Comparison of ENCODE assay signal across 9 cellular contexts in the genomic region with DNA sequence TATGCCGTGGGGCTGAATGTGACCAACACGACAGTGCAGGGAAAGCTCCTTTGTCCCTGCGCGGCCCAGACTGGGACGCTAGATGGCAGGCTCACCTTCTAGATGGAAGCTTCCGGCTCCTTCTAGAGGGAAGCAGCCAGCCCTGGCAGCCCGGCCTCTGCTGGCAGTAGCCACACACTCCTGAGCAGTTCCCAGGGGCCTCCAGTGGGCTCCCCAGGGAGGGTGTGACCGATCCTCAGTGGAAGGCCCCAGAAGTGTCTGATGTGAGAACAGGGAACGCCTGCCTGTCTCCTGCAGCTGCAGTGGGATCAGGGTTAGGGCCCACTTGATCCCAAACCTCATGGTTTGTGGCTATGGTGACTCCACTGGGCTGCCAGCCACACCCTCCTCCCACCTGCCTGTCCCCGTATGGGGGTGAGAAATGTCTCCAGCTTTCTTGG. TPM values are rescaled to one million over a fixed set of nuclear protein-coding genes. Genes with fewer than 3 reads are reported as not detected.
A peak's percentile ranks its signal among the peaks of the same experiment; 100 is the strongest.
DNase-seq lines count a peak whose midpoint lies in the region; ATAC-seq, FAIRE-seq and TF ChIP-seq lines count a peak whose summit lies in the region.
"Had no signal": no experiment of that assay in that cellular context is flagged by ENCODE, and none has a peak within 500 bp of the region (broad histone marks: within the 10 kb centered on the region; RNA-seq: fewer than 3 reads in every experiment).

No MANE protein-coding gene starts in this region.

- H3K4me1 Mint-ChIP-seq in chondrocyte (ENCODE audit: low read depth), result peaks cover 6% of the 10 kb centered on the region

- TF ChIP-seq RAD21 in HepG2 (CRISPR knock-in tag; IDR thresholded peaks at IDR 0.05), result peak; percentile 98

- in situ Hi-C loops in HepG2 (cut with HindIII; ENCODE audit: extremely low pct_ligation_motif_present, low pct_unique_long_range_greater_than_20kb), result loop anchor here (10.0 kb wide), 1 partner anchor 910 kb away; no protein-coding TSS in a partner anchor

- H3K4me3 Mint-ChIP-seq in chondrocyte (ENCODE audit: unreplicated experiment), result no peak overlapping the region
- H3K4me3 Mint-ChIP-seq: T-helper 1 cell treated with Interleukin-12 subunit alpha and Interleukin-12 subunit beta and Interleukin-4 antibody, amounts not matched to agents 30 μg/mL and 1 μg/mL, for 36 hours had no signal

- peak; percentile 98 for FAIRE-seq in HepG2 (lab: Jason Lieb, UNC)

- no TSS peak for BruUV-seq in HepG2 (replicated peaks; lab: Mats Ljungman, UMichigan)

- no peaks in the 10 kb centered on the region for H4K20me1 ChIP-seq in HepG2 (ENCODE audit: insufficient read depth, low read length)

- no peak overlapping the region for H3K27ac ChIP-seq in HepG2 (ENCODE audit: extremely low read length, insufficient read depth, low read length)

- H3K79me2 ChIP-seq in HepG2 (ENCODE audit: insufficient read depth, low read length), result no peaks in the 10 kb centered on the region

- no peaks in the 10 kb centered on the region for H3K36me3 Mint-ChIP-seq in chondrocyte (ENCODE audit: low read depth)

- TF ChIP-seq CTCF in chondrocyte (IDR thresholded peaks at IDR 0.05) (peak; percentile 93), HepG2 (CRISPR knock-in tag; IDR thresholded peaks at IDR 0.05) (peak; percentile 99)

- CTCF ChIA-PET in HepG2 (lab: Yijun Ruan, JAX; ENCODE audit: low intra/inter-chr PET ratio, low total read pairs), result interaction anchor here (0.7 to 2.5 kb wide), 7 partner anchors 43 to 435 kb away, joined by 3 to 17 read pairs (median 9); no protein-coding TSS in a partner anchor

- peaks cover 5% of the 10 kb centered on the region; the same call in 1 of the 2 replicates for H3K4me1 ChIP-seq in HepG2 (ENCODE audit: insufficient read depth, low read length)

- peaks cover 0 to 11% of the 10 kb centered on the region in 2 experiments; a peak in 2 of 5 replicates for H3K27me3 ChIP-seq in HepG2 (ENCODE audit: control insufficient read depth in 1 of 2, insufficient read depth in 2 of 2, low read length in 2 of 2)

- no peak for TF ChIP-seq POLR2A in HepG2 (IDR thresholded peaks at IDR 0.05; ENCODE audit: insufficient read depth in 1 of 2, low read depth in 2 of 2, low read length in 2 of 2)

- WGBS in HepG2 (ENCODE audit: low lambda C conversion rate), result 0% methylated on average over 8 of the region's 10 CpGs

- H2AFZ ChIP-seq in HepG2 (ENCODE audit: low read length), result no peak overlapping the region

- TF ChIP-seq EP300 in HepG2 (IDR thresholded peaks at IDR 0.05; ENCODE audit: low read depth in 2 of 2, low read length in 2 of 2) (no peak), HepG2 (CRISPR knock-in tag; IDR thresholded peaks at IDR 0.05; ENCODE audit: borderline replicate concordance) (no peak)

- peak overlapping the region in 1 of 3 experiments; percentile 57; a peak in 1 of 6 replicates for H3K4me3 ChIP-seq in HepG2 (replicated peaks in 1 of 3; ENCODE audit: insufficient read depth in 1 of 3, low read depth in 2 of 3, low read length in 3 of 3)

- DNase-seq in CD1c-positive myeloid dendritic cell (ENCODE audit: extremely low spot score) (peak; percentile 84), NCI-H510A treated with DMSO at 0.1 percent for 48 hours (lab: John Stamatoyannopoulos, UW) (peak; percentile 90), chondrocyte (ENCODE audit: low spot score) (peak; percentile 94), HepG2 (ENCODE audit: low spot score) (peak; percentile 83)
- DNase-seq in activated CD4-positive, alpha-beta T cell treated with anti-CD3 and anti-CD28 coated beads for 24 hours (ENCODE audit: low read depth in 2 of 2), result peak; percentile 65 to 76
- peak; percentile 38 to 67 (median 44) for DNase-seq in stimulated activated CD4-positive, alpha-beta T cell treated with anti-CD3 and anti-CD28 coated beads, TNF-alpha, amount 100 ng/mL, for 1 hour (ENCODE audit: low read depth in 3 of 3, low spot score in 1 of 3)

- ATAC-seq in GM19372 (IDR thresholded peaks at IDR 0.05; ENCODE audit: low read depth, unreplicated experiment) (peak; percentile 94), HG03457 (IDR thresholded peaks at IDR 0.05; ENCODE audit: unreplicated experiment) (peak; percentile 96), HepG2 (peak; percentile 100)

- H3K9me3 ChIP-seq in HepG2 (ENCODE audit: low read length), result no peaks in the 10 kb centered on the region

- H3K27me3 Mint-ChIP-seq in chondrocyte (ENCODE audit: low read depth), result no peaks in the 10 kb centered on the region

- no peak overlapping the region for H3K27ac Mint-ChIP-seq in chondrocyte (ENCODE audit: unreplicated experiment)
- H3K27ac Mint-ChIP-seq: T-helper 1 cell treated with Interleukin-12 subunit alpha and Interleukin-12 subunit beta and Interleukin-4 antibody, amounts not matched to agents 30 μg/mL and 1 μg/mL, for 36 hours had no signal

- peak overlapping the region; percentile 72 for H3K4me2 ChIP-seq in HepG2 (ENCODE audit: low read depth, low read length)

- no peaks in the 10 kb centered on the region for H3K36me3 ChIP-seq in HepG2 (replicated peaks in 1 of 2; ENCODE audit: control insufficient read depth in 1 of 2, insufficient read depth in 2 of 2, low read length in 2 of 2)

- H3K9me3 Mint-ChIP-seq in chondrocyte (ENCODE audit: low read depth), result peaks cover 2% of the 10 kb centered on the region
- H3K9me3 Mint-ChIP-seq: T-helper 1 cell treated with Interleukin-12 subunit alpha and Interleukin-12 subunit beta and Interleukin-4 antibody, amounts not matched to agents 30 μg/mL and 1 μg/mL, for 36 hours had no signal

- intact Hi-C loops in HepG2 (cut with micrococcal nuclease; ENCODE audit: unreplicated experiment), result loop anchor here (1.0 to 5.0 kb wide), 8 partner anchors 40 to 908 kb away; a partner anchor contains a TSS

- peak overlapping the region; percentile 49 for H3K9ac ChIP-seq in HepG2 (ENCODE audit: insufficient read depth, low read depth, low read length)

- POLR2A ChIA-PET in HepG2 (lab: Yijun Ruan, JAX), result interaction anchor here (0.9 to 1.1 kb wide), 3 partner anchors 124 to 435 kb away, joined by 3 to 6 read pairs (median 3); a partner anchor contains a TSS

TF ChIP-seq in HepG2, 621 proteins besides CTCF, POLR2A, EP300 and RAD21 (continues in another document):
- TF ChIP-seq ZNF337 (CRISPR knock-in tag; IDR thresholded peaks at IDR 0.05; ENCODE audit: borderline replicate concordance, low read depth) (no peak), ZSCAN22 (CRISPR knock-in tag; IDR thresholded peaks at IDR 0.05) (no peak), ZNF160 (CRISPR knock-in tag; IDR thresholded peaks at IDR 0.05) (no peak), FOXP1 (IDR thresholded peaks at IDR 0.05) (no peak), FOXP1 (CRISPR knock-in tag; IDR thresholded peaks at IDR 0.05) (no peak), ZNF441 (CRISPR knock-in tag; IDR thresholded peaks at IDR 0.05; ENCODE audit: borderline replicate concordance) (peak; percentile 49; the same call in 1 of the 2 replicates), NR2F6 (IDR thresholded peaks at IDR 0.05) (no peak), NR2F6 (CRISPR knock-in tag; IDR thresholded peaks at IDR 0.05) (peak; percentile 52; the same call in 1 of the 2 replicates)
- TF ChIP-seq, protein P1, sequence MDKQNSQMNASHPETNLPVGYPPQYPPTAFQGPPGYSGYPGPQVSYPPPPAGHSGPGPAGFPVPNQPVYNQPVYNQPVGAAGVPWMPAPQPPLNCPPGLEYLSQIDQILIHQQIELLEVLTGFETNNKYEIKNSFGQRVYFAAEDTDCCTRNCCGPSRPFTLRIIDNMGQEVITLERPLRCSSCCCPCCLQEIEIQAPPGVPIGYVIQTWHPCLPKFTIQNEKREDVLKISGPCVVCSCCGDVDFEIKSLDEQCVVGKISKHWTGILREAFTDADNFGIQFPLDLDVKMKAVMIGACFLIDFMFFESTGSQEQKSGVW (CRISPR knock-in tag; IDR thresholded peaks at IDR 0.05; ENCODE audit: borderline replicate concordance), result no peak
- TF ChIP-seq, protein P2, sequence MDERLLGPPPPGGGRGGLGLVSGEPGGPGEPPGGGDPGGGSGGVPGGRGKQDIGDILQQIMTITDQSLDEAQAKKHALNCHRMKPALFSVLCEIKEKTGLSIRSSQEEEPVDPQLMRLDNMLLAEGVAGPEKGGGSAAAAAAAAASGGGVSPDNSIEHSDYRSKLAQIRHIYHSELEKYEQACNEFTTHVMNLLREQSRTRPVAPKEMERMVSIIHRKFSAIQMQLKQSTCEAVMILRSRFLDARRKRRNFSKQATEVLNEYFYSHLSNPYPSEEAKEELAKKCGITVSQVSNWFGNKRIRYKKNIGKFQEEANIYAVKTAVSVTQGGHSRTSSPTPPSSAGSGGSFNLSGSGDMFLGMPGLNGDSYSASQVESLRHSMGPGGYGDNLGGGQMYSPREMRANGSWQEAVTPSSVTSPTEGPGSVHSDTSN (CRISPR knock-in tag; IDR thresholded peaks at IDR 0.05), result no peak

RNA-seq across cellular contexts. Expression of a gene that starts 48.5 kb away (rescaled TPM):
- 50.9 to 59.1 TPM (median 52.1 TPM) in 3 replicates for total RNA-seq in chondrocyte
- 167 and 307 TPM in 2 replicates for total RNA-seq in HepG2 (2016; rRNA removed; fragmentation: Illumina TruSeq; extraction: Trizol)
- 38.2 and 40.5 TPM in 2 replicates for total RNA-seq in HepG2 (2016; cell fraction: cytosol; rRNA removed; fragmentation: Illumina TruSeq; extraction: Trizol; ENCODE audit: low read depth)
- total RNA-seq in HepG2 (2016; cell fraction: insoluble cytoplasmic fraction; rRNA removed; fragmentation: Illumina TruSeq; extraction: Trizol), result 164 and 309 TPM in 2 replicates
- 59.5 and 69.4 TPM in 2 replicates for total RNA-seq in HepG2 (2016; cell fraction: membrane; rRNA removed; fragmentation: Illumina TruSeq; extraction: Trizol)
- total RNA-seq in HepG2 (2016; cell fraction: nucleus; rRNA removed; fragmentation: Illumina TruSeq; extraction: Trizol), result 164 and 186 TPM in 2 replicates
- polyA plus RNA-seq in HepG2 (2011; rRNA removed), result 80.9 and 117 TPM in 2 replicates
- 47.3 and 64.4 TPM in 2 replicates for polyA plus RNA-seq in HepG2 (2011; cell fraction: cytosol; rRNA removed)
- 50.1 and 64.8 TPM in 2 replicates for polyA plus RNA-seq in HepG2 (2011; cell fraction: nucleus; rRNA removed)
- 113 and 158 TPM in 2 replicates for polyA plus RNA-seq in HepG2 (2012)
- polyA plus RNA-seq in HepG2 (2016; cell fraction: cytosol; fragmentation: Illumina TruSeq; extraction: Trizol; ENCODE audit: low read depth), result 5.8 and 6.2 TPM in 2 replicates
- 202 and 204 TPM in 2 replicates for polyA plus RNA-seq in HepG2 (2016; cell fraction: insoluble cytoplasmic fraction; fragmentation: Illumina TruSeq; extraction: Trizol; ENCODE audit: low read depth)
- 14.7 and 18.7 TPM in 2 replicates for polyA plus RNA-seq in HepG2 (2016; cell fraction: membrane; fragmentation: Illumina TruSeq; extraction: Trizol; ENCODE audit: low read depth)
- 186 and 216 TPM in 2 replicates for polyA plus RNA-seq in HepG2 (2016; cell fraction: nucleus; fragmentation: Illumina TruSeq; extraction: Trizol; ENCODE audit: insufficient read depth, low read depth)
- polyA minus RNA-seq in HepG2 (2011; rRNA and poly(A)+ RNA removed; ENCODE audit: low replicate concordance), result 64.6 and 115 TPM in 2 replicates
- polyA minus RNA-seq in HepG2 (2011; cell fraction: cytosol; rRNA and poly(A)+ RNA removed), result 343 and 363 TPM in 2 replicates
- polyA minus RNA-seq in HepG2 (2011; cell fraction: nucleus; rRNA and poly(A)+ RNA removed), result 210 and 231 TPM in 2 replicates

Comparison
In these comparisons a context has a peak if more than half of its experiments do, and no peak if none do; other contexts are left out.
1. DNase-seq: peak in every context shown above with its lines; median percentile 94 in chondrocyte; 90 in NCI-H510A treated with DMSO at 0.1 percent for 48 hours; 84 in CD1c-positive myeloid dendritic cell; 83 in HepG2; 70 in activated CD4-positive, alpha-beta T cell treated with anti-CD3 and anti-CD28 coated beads for 24 hours; 44 in stimulated activated CD4-positive, alpha-beta T cell treated with anti-CD3 and anti-CD28 coated beads, TNF-alpha, amount 100 ng/mL, for 1 hour.